11 cellular contexts compared by ENCODE assay signal in genomic region chr11:14539867-14540475, GRCh38. TPM values are rescaled to one million over a fixed set of nuclear protein-coding genes. Genes with fewer than 3 reads are reported as not detected.
DNase-seq lines count a peak whose midpoint lies in the region; ATAC-seq and TF ChIP-seq lines count a peak whose summit lies in the region.
"Had no signal": no experiment of that assay in that cellular context is flagged by ENCODE, and none has a peak within 500 bp of the region (broad histone marks: within the 10 kb centered on the region; RNA-seq: fewer than 3 reads in every experiment).

No MANE protein-coding gene starts in this region.

- TF ChIP-seq CTCF in GM12872 (IDR thresholded peaks at IDR 0.05; ENCODE audit: insufficient read depth, low read depth, low read length) (0 out of 3 replicates have a peak, but pooled peaks have one; percentile 3), Panc1 (IDR thresholded peaks at IDR 0.05) (no peak), sigmoid colon (IDR thresholded peaks at IDR 0.05) (no peak)

- H3K4me1 ChIP-seq in Panc1 (ENCODE audit: control insufficient read depth, insufficient read depth, low read length), result peaks cover 3% of the 10 kb centered on the region; the same call in 1 of the 2 replicates
- peaks cover 0 to 73% (median 71%) of the 10 kb centered on the region in 4 donors for H3K4me1 ChIP-seq in sigmoid colon

- intact Hi-C loops in Panc1 (cut with micrococcal nuclease; ENCODE audit: unreplicated experiment), result loop anchor here (10.0 kb wide), 1 partner anchor 225 kb away; no protein-coding TSS in a partner anchor
- intact Hi-C loops in sigmoid colon (cut with DNase I), result loop anchor here (5.0 to 10.0 kb wide), 2 partner anchors 235 to 352 kb away; partner anchors contain the start of gene CYP2R1

- TF ChIP-seq POLR2A in sigmoid colon (IDR thresholded peaks at IDR 0.05), result no peak

- no peaks in the 10 kb centered on the region for H3K9me3 ChIP-seq in Panc1 (ENCODE audit: control insufficient read depth, insufficient read depth, low read depth, low read length)
- H3K9me3 ChIP-seq in sigmoid colon, result no peaks in the 10 kb centered on the region

- H3K36me3 ChIP-seq in Panc1 (ENCODE audit: control insufficient read depth, insufficient read depth, low read length), result no peaks in the 10 kb centered on the region
- no peaks in the 10 kb centered on the region for H3K36me3 ChIP-seq in sigmoid colon

- DNase-seq in Panc1 (ENCODE audit: low read depth, low spot score) (no peak), fibroblast of gingiva (ENCODE audit: low read depth) (peak; percentile 25), sigmoid colon (no peak), ACHN (no peak)
- no peak for DNase-seq in stimulated activated naive B cell treated with anti-CD40 and anti-IgM and Interleukin-4, amounts not matched to agents 10 μg/mL and 1 μg/mL and 100 μg/mL, for 72 hours
- DNase-seq: activated B cell treated with CpG ODN at 0.5 μM for 24 hours, NCI-H187 treated with DMSO at 0.1 percent for 48 hours, nephron progenitor cell, RPMI8226 had no signal

- H3K4me3 Mint-ChIP-seq in stimulated activated naive B cell treated with anti-CD40 and anti-IgM and Interleukin-4, amounts not matched to agents 10 μg/mL and 1 μg/mL and 100 μg/mL, for 72 hours, result no peak overlapping the region
- H3K4me3 Mint-ChIP-seq: activated B cell treated with CpG ODN at 0.5 μM for 24 hours, nephron progenitor cell had no signal

- H3K27me3 Mint-ChIP-seq in stimulated activated naive B cell treated with anti-CD40 and anti-IgM and Interleukin-4, amounts not matched to agents 10 μg/mL and 1 μg/mL and 100 μg/mL, for 72 hours, result no peaks in the 10 kb centered on the region
- H3K27me3 Mint-ChIP-seq: activated B cell treated with CpG ODN at 0.5 μM for 24 hours had no signal

- H3K27ac Mint-ChIP-seq in stimulated activated naive B cell treated with anti-CD40 and anti-IgM and Interleukin-4, amounts not matched to agents 10 μg/mL and 1 μg/mL and 100 μg/mL, for 72 hours, result no peak overlapping the region
- H3K27ac Mint-ChIP-seq: activated B cell treated with CpG ODN at 0.5 μM for 24 hours, nephron progenitor cell had no signal

- H3K27ac ChIP-seq in Panc1 (ENCODE audit: low read length) (no peak overlapping the region), sigmoid colon (peak overlapping the region; percentile 11 to 73 (median 69))

- no peaks in the 10 kb centered on the region for H3K36me3 Mint-ChIP-seq in stimulated activated naive B cell treated with anti-CD40 and anti-IgM and Interleukin-4, amounts not matched to agents 10 μg/mL and 1 μg/mL and 100 μg/mL, for 72 hours

- WGBS in sigmoid colon, 2 donors, result 77 to 82% methylated on average over 6 of the region's 6 CpGs

- POLR2A ChIA-PET in Panc1 (lab: Charles Lee), result no interaction called here

- H3K27me3 ChIP-seq in Panc1 (ENCODE audit: control insufficient read depth, insufficient read depth, low read length), result no peaks in the 10 kb centered on the region
- no peaks in the 10 kb centered on the region for H3K27me3 ChIP-seq in sigmoid colon

- CTCF ChIA-PET in Panc1 (lab: Charles Lee), result interaction anchor here (0.7 to 1.1 kb wide), 2 partner anchors 193 to 368 kb away, joined by 3 to 8 read pairs; no protein-coding TSS in a partner anchor

- in situ Hi-C loops in Panc1 (cut with HindIII; ENCODE audit: low pct_unique_long_range_greater_than_20kb, low sequenced_read_pairs) (no loop called here), ACHN (cut with HindIII; ENCODE audit: low pct_ligation_motif_present, low pct_unique_long_range_greater_than_20kb, low sequenced_read_pairs) (no loop called here)

- H3K9me3 Mint-ChIP-seq in stimulated activated naive B cell treated with anti-CD40 and anti-IgM and Interleukin-4, amounts not matched to agents 10 μg/mL and 1 μg/mL and 100 μg/mL, for 72 hours, result no peaks in the 10 kb centered on the region
- H3K9me3 Mint-ChIP-seq: activated B cell treated with CpG ODN at 0.5 μM for 24 hours, nephron progenitor cell had no signal

- TF ChIP-seq EP300 in sigmoid colon (IDR thresholded peaks at IDR 0.05), result no peak

- no TSS peak for BruUV-seq in Panc1 (replicated peaks; lab: Mats Ljungman, UMichigan)

- ATAC-seq in Panc1 (peak; percentile 72; the same call in 1 of the 2 replicates), HG02981 (IDR thresholded peaks at IDR 0.05; ENCODE audit: unreplicated experiment) (no peak)
- ATAC-seq in stimulated activated naive B cell treated with anti-CD40 and anti-IgM and Interleukin-4, amounts not matched to agents 10 μg/mL and 1 μg/mL and 100 μg/mL, for 72 hours (replicated peaks), result no peak

- peaks cover 0 to 5% of the 10 kb centered on the region in 2 donors for H3K4me1 Mint-ChIP-seq in stimulated activated naive B cell treated with anti-CD40 and anti-IgM and Interleukin-4, amounts not matched to agents 10 μg/mL and 1 μg/mL and 100 μg/mL, for 72 hours

- H3K4me3 ChIP-seq in Panc1 (ENCODE audit: low read depth in 2 of 2, low read length in 2 of 2) (no peak overlapping the region), sigmoid colon (no peak overlapping the region)

RNA-seq across cellular contexts. Expression of gene PSMA1, which starts 19.8 kb away (rescaled TPM):
- total RNA-seq in Panc1 (2021; ENCODE audit: unreplicated experiment), result 198 TPM
- polyA plus RNA-seq in Panc1 (2012; ENCODE audit: insufficient read length), result 126 TPM
- 100 to 1,000 TPM; 109 to 137 (median 123) TPM for total RNA-seq in sigmoid colon
- 100 to 1,000 TPM; 137 to 170 (median 145) TPM for polyA plus RNA-seq in sigmoid colon

RNA-seq across cellular contexts. Expression of gene COPB1, which starts 40.4 kb away (rescaled TPM):
- 123 TPM for total RNA-seq in Panc1 (2021; ENCODE audit: unreplicated experiment)
- polyA plus RNA-seq in Panc1 (2012; ENCODE audit: insufficient read length), result 72.6 TPM
- total RNA-seq in sigmoid colon, result 100 to 1,000 TPM in 1 of 4 donors, 10 to 100 TPM in 3; 70.2 to 103 (median 76.3) TPM
- polyA plus RNA-seq in sigmoid colon, result 10 to 100 TPM; 54.6 to 65.5 (median 57.7) TPM
